1 cellular context compared by ENCODE assay signal in genomic region chr21:43916076-43916475, GRCh38.
TF ChIP-seq lines count a peak whose summit lies in the region.

No MANE protein-coding gene starts in this region.

TF ChIP-seq in HepG2, 621 proteins besides CTCF, POLR2A, EP300 and RAD21:
- no peak for TF ChIP-seq ZNF329 (CRISPR knock-in tag; IDR thresholded peaks at IDR 0.05; ENCODE audit: low read depth)
- no peak for TF ChIP-seq ZNF256 (CRISPR knock-in tag; conservative IDR thresholded peaks at IDR 0.05)
- no peak for TF ChIP-seq ZKSCAN1 (IDR thresholded peaks at IDR 0.05; ENCODE audit: low read length)
- no peak for TF ChIP-seq ZSCAN25 (CRISPR knock-in tag; IDR thresholded peaks at IDR 0.05)
- TF ChIP-seq, protein P1, sequence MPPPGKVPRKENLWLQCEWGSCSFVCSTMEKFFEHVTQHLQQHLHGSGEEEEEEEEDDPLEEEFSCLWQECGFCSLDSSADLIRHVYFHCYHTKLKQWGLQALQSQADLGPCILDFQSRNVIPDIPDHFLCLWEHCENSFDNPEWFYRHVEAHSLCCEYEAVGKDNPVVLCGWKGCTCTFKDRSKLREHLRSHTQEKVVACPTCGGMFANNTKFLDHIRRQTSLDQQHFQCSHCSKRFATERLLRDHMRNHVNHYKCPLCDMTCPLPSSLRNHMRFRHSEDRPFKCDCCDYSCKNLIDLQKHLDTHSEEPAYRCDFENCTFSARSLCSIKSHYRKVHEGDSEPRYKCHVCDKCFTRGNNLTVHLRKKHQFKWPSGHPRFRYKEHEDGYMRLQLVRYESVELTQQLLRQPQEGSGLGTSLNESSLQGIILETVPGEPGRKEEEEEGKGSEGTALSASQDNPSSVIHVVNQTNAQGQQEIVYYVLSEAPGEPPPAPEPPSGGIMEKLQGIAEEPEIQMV (CRISPR knock-in tag; IDR thresholded peaks at IDR 0.05; ENCODE audit: low read depth), result no peak
- TF ChIP-seq, protein P2, sequence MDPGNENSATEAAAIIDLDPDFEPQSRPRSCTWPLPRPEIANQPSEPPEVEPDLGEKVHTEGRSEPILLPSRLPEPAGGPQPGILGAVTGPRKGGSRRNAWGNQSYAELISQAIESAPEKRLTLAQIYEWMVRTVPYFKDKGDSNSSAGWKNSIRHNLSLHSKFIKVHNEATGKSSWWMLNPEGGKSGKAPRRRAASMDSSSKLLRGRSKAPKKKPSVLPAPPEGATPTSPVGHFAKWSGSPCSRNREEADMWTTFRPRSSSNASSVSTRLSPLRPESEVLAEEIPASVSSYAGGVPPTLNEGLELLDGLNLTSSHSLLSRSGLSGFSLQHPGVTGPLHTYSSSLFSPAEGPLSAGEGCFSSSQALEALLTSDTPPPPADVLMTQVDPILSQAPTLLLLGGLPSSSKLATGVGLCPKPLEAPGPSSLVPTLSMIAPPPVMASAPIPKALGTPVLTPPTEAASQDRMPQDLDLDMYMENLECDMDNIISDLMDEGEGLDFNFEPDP (CRISPR knock-in tag; conservative IDR thresholded peaks at IDR 0.05), result no peak
- no peak for TF ChIP-seq ZNF678 (CRISPR knock-in tag; IDR thresholded peaks at IDR 0.05)
